Comparison of ENCODE assay signal across 1 cellular context in the genomic region with DNA sequence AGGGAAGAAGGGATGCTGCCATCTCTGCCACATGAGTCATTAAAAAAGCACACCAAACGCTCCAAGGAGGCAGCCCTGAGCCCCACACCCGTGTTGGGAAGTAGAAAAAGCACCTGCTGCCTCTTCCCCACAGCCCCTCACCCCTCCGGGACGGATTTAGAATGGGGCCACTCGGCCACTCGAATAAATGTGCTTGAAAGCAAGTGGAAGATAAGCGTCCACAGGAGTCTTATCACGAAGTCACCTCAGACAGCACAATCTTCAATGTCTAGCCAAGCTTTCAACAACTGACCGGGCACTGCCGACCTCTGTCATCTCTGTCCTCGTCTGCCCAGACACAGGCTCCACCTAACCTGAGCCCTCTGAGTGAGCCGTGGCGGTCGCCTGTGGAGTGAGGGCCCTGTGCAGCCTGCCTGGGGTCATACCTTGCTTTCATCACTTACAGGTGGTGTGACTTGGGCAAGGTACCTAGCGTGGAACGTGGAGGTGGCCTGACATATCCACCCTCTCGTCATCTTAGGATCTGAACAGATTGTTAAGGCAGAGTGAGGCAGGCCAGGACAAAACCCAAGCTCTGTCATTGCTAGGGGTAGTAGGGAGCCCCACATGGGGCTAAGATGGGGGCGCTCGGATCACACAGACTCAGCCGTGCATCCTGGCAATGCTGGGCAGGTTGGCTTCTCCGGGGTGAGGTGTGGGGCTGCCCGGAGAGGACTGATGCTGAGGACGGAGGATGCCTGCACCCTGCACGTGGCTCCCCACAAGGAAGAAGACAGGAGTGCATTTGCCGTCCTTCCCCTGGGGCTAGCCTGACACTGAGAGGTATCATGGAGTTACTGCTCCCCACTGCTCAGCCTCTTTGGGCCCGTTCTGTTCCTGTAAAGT.
TF ChIP-seq lines count a peak whose summit lies in the region.

No MANE protein-coding gene starts in this region.

TF ChIP-seq in IMR-90, 13 proteins besides CTCF, POLR2A, EP300 and RAD21:
- no peak for TF ChIP-seq CEBPB (IDR thresholded peaks at IDR 0.05; ENCODE audit: low read depth, low read length)
- no peak for TF ChIP-seq NFE2L2 (IDR thresholded peaks at IDR 0.05; ENCODE audit: low read depth, low read length)
- TF ChIP-seq, protein P1, sequence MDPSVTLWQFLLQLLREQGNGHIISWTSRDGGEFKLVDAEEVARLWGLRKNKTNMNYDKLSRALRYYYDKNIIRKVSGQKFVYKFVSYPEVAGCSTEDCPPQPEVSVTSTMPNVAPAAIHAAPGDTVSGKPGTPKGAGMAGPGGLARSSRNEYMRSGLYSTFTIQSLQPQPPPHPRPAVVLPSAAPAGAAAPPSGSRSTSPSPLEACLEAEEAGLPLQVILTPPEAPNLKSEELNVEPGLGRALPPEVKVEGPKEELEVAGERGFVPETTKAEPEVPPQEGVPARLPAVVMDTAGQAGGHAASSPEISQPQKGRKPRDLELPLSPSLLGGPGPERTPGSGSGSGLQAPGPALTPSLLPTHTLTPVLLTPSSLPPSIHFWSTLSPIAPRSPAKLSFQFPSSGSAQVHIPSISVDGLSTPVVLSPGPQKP (IDR thresholded peaks at IDR 0.05; ENCODE audit: borderline replicate concordance, low read depth, low read length), result no peak
- TF ChIP-seq RCOR1 (IDR thresholded peaks at IDR 0.05; ENCODE audit: insufficient replicate concordance, low read length), result no peak
- no peak for TF ChIP-seq MXI1 (IDR thresholded peaks at IDR 0.05; ENCODE audit: borderline replicate concordance, low read depth, low read length)
- TF ChIP-seq, protein P2, sequence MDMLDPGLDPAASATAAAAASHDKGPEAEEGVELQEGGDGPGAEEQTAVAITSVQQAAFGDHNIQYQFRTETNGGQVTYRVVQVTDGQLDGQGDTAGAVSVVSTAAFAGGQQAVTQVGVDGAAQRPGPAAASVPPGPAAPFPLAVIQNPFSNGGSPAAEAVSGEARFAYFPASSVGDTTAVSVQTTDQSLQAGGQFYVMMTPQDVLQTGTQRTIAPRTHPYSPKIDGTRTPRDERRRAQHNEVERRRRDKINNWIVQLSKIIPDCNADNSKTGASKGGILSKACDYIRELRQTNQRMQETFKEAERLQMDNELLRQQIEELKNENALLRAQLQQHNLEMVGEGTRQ (IDR thresholded peaks at IDR 0.05; ENCODE audit: low read depth, low read length), result no peak
- no peak for TF ChIP-seq MAZ (IDR thresholded peaks at IDR 0.05; ENCODE audit: borderline replicate concordance, low read depth, low read length)
TF ChIP-seq in IMR-90: peak in this region for 0.
